In genomic region chr2:234836251-234836650, GRCh38 we compare ENCODE assay signal across 16 cellular contexts.
"Had no signal": no experiment of that assay in that cellular context is flagged by ENCODE, and none has a peak within 500 bp of the region (broad histone marks: within the 10 kb centered on the region; RNA-seq: fewer than 3 reads in every experiment).

No MANE protein-coding gene starts in this region.

- H3K4me1 ChIP-seq: upper lobe of right lung had no signal

- H3K36me3 ChIP-seq: heart right ventricle, pancreas, upper lobe of right lung had no signal

- ATAC-seq: pancreas; stimulated activated naive B cell treated with anti-CD40 and anti-IgM and Interleukin-4, amounts not matched to agents 10 μg/mL and 1 μg/mL and 100 μg/mL, for 72 hours; upper lobe of right lung had no signal

- DNase-seq: activated CD4-positive, alpha-beta memory T cell treated with anti-CD3 and anti-CD28 coated beads for 36 hours; activated gamma-delta T cell; activated T-cell treated with anti-CD3 and anti-CD28 coated beads, Interleukin-2, amount 50 U/mL, for 48 hours; aorta; heart right ventricle; kidney; naive B cell; pancreas; retina; stimulated activated naive B cell treated with anti-CD40 and anti-IgM and Interleukin-4, amounts not matched to agents 10 μg/mL and 1 μg/mL and 100 μg/mL, for 72 hours; T-helper 9 cell; upper lobe of right lung had no signal

- H3K4me2 ChIP-seq: smooth muscle cell had no signal

- H3K4me3 ChIP-seq: heart right ventricle, pancreas, smooth muscle cell, upper lobe of right lung had no signal

- FAIRE-seq: colon, frontal cortex, kidney, pancreas had no signal

- H3K27me3 ChIP-seq: heart right ventricle, pancreas, upper lobe of right lung had no signal

- H3K9me3 ChIP-seq: heart right ventricle, pancreas, upper lobe of right lung had no signal

- H3K27ac ChIP-seq: heart right ventricle, pancreas, upper lobe of right lung, VCaP had no signal
